In the genomic region with DNA sequence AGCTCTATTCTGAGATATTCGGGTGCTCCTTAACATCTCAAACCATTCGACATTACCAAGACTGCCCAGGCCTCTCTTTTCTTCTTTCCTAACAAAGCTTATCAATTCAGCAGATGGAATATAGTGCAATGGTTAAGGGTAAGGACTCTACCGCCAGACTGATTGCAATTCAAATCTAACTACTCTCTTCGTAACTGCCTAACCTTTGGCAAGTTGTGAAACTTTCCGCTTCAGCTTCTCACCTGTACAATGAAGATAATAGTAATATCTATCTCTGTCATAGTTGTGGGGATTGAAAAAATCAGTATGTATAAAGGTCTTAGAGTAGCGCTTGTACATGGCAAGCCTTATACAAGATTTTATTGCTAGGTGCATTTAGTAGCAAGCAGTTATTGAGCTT, we compare ENCODE assay signal across 7 cellular contexts. TPM values are rescaled to one million over a fixed set of nuclear protein-coding genes. Genes with fewer than 3 reads are reported as not detected.
DNase-seq lines count a peak whose midpoint lies in the region; ATAC-seq, FAIRE-seq and TF ChIP-seq lines count a peak whose summit lies in the region.

No MANE protein-coding gene starts in this region.

- peak overlapping the region; percentile 92 for H3K9ac ChIP-seq in SK-N-MC (ENCODE audit: insufficient read length)

- H3K4me1 ChIP-seq in HAP-1 (peaks cover 8% of the 10 kb centered on the region), gastroesophageal sphincter (peaks cover 4 to 48% (median 15%) of the 10 kb centered on the region in 3 donors)

- ATAC-seq in gastroesophageal sphincter (no peak), HG03378 (IDR thresholded peaks at IDR 0.05; ENCODE audit: unreplicated experiment) (no peak), HG03432 (IDR thresholded peaks at IDR 0.05; ENCODE audit: unreplicated experiment) (no peak)

- WGBS in gastroesophageal sphincter (ENCODE audit: low coverage in 1 of 2), 2 donors = 6 to 14% methylated on average over 6 of the region's 6 CpGs

- H3K27ac ChIP-seq in SK-N-MC = no peak overlapping the region
- H3K27ac ChIP-seq in gastroesophageal sphincter = peak overlapping the region in 3 of 4 donors; percentile 95 to 96 (median 96)
- H3K27ac ChIP-seq in skin epidermis = peak overlapping the region in 18 of 21 experiments; percentile 84 to 98 (median 94)

- peak overlapping the region; percentile 82 for H3K4me3 ChIP-seq in HAP-1
- peak overlapping the region; percentile 85 for H3K4me3 ChIP-seq in SK-N-MC
- H3K4me3 ChIP-seq in gastroesophageal sphincter = peak overlapping the region; percentile 78 to 92
- H3K4me3 ChIP-seq in skin epidermis = peak overlapping the region; percentile 69 to 96 (median 85)

- no peak for TF ChIP-seq CTCF in gastroesophageal sphincter (IDR thresholded peaks at IDR 0.05)

- no peaks in the 10 kb centered on the region for H3K9me3 ChIP-seq in HAP-1
- no peaks in the 10 kb centered on the region for H3K9me3 ChIP-seq in SK-N-MC (ENCODE audit: low read depth, low read length)
- no peaks in the 10 kb centered on the region for H3K9me3 ChIP-seq in gastroesophageal sphincter

- TF ChIP-seq POLR2A in gastroesophageal sphincter (IDR thresholded peaks at IDR 0.05) = no peak
- no peak for TF ChIP-seq POLR2A in GM12891 (IDR thresholded peaks at IDR 0.05; ENCODE audit: low read depth, low read length)

- FAIRE-seq in GM12891 (lab: Jason Lieb, UNC) = no peak

- H3K27me3 ChIP-seq in HAP-1 (ENCODE audit: low read depth) (no peaks in the 10 kb centered on the region), gastroesophageal sphincter (no peaks in the 10 kb centered on the region)

- no peak for TF ChIP-seq EP300 in gastroesophageal sphincter (IDR thresholded peaks at IDR 0.05)

- in situ Hi-C loops in HAP-1 (cut with MboI; ENCODE audit: low sequenced_read_pairs) = no loop called here

- H3K36me3 ChIP-seq in HAP-1 (replicated peaks) (no peaks in the 10 kb centered on the region), SK-N-MC (ENCODE audit: insufficient read depth, low read length) (peaks cover 9% of the 10 kb centered on the region), gastroesophageal sphincter (no peaks in the 10 kb centered on the region)

- DNase-seq in HAP-1 (ENCODE audit: low spot score in 2 of 2) (no peak), SK-N-MC (ENCODE audit: low read depth, low spot score) (no peak), GM12891 (ENCODE audit: insufficient read length, low spot score) (no peak)

TF ChIP-seq in GM12891, 5 proteins besides CTCF, POLR2A, EP300 and RAD21:
- TF ChIP-seq POLR2AphosphoS5 (IDR thresholded peaks at IDR 0.05; ENCODE audit: low read depth, low read length) (no peak), POU2F2 (IDR thresholded peaks at IDR 0.05; ENCODE audit: low read depth, low read length) (no peak), SPI1 (IDR thresholded peaks at IDR 0.05; ENCODE audit: low read depth, low read length) (no peak), TAF1 (IDR thresholded peaks at IDR 0.05; ENCODE audit: low read depth, low read length) (no peak), PAX5 (IDR thresholded peaks at IDR 0.05; ENCODE audit: insufficient read depth, low read length, severe bottlenecking) (no peak)

RNA-seq across cellular contexts. Expression of a gene that starts 1.0 kb away (rescaled TPM):
- total RNA-seq in gastroesophageal sphincter = 10 to 100 TPM; 24.5 to 48.2 (median 35.6) TPM
- 31.2 TPM for polyA plus RNA-seq in GM12891 (2012; ENCODE audit: low read depth, missing spikeins)

RNA-seq across cellular contexts. Expression of a gene that starts 1.5 kb away (rescaled TPM):
- total RNA-seq in gastroesophageal sphincter = 10 to 100 TPM in 3 of 4 donors, 1 to 10 TPM in 1; 9.7 to 44.2 (median 21.1) TPM
- polyA plus RNA-seq in GM12891 (2012; ENCODE audit: low read depth, missing spikeins) = 12.8 TPM
